Comparison of ENCODE assay signal across 12 cellular contexts in genomic region chr9:129557192-129558036, GRCh38.
A peak's percentile ranks its signal among the peaks of the same experiment; 100 is the strongest.
DNase-seq lines count a peak whose midpoint lies in the region; ATAC-seq, FAIRE-seq and TF ChIP-seq lines count a peak whose summit lies in the region.
"Had no signal": no experiment of that assay in that cellular context is flagged by ENCODE, and none has a peak within 500 bp of the region (broad histone marks: within the 10 kb centered on the region; RNA-seq: fewer than 3 reads in every experiment).

No MANE protein-coding gene starts in this region.

- H2BK15ac ChIP-seq in mesendoderm (replicated peaks; ENCODE audit: low read depth), result no peak overlapping the region

- peak overlapping the region; percentile 44 for H4K8ac ChIP-seq in mesendoderm (ENCODE audit: low read depth, low read length)

- H3K9ac ChIP-seq in mesendoderm (ENCODE audit: low read length), result peak overlapping the region; percentile 83

- peak overlapping the region; percentile 87 for H3K23ac ChIP-seq in mesendoderm (ENCODE audit: low read length)

- POLR2A ChIA-PET in A673 (lab: Charles Lee; ENCODE audit: low non-redundant PET), result interaction anchor here (0.5 kb wide), 1 partner anchor 25 kb away, joined by 3 read pairs; no protein-coding TSS in a partner anchor

- CTCF ChIA-PET in A673 (lab: Charles Lee), result no interaction called here

- no peak for ATAC-seq in foreskin keratinocyte
- no peak for ATAC-seq in GM21737 (IDR thresholded peaks at IDR 0.05; ENCODE audit: unreplicated experiment)

- H3K27me3 Mint-ChIP-seq in brain, result peaks cover 21% of the 10 kb centered on the region

- peak overlapping the region; percentile 85 for H2BK120ac ChIP-seq in mesendoderm (ENCODE audit: low read depth, low read length)

- H3K79me2 ChIP-seq in mesendoderm (ENCODE audit: control insufficient read depth, insufficient read depth, low read length), result no peaks in the 10 kb centered on the region

- H2BK5ac ChIP-seq in mesendoderm (ENCODE audit: low read length), result peak overlapping the region; percentile 98

- H3K56ac ChIP-seq in mesendoderm (ENCODE audit: low read length), result peak overlapping the region; percentile 87

- H3K9me3 ChIP-seq in A673 (ENCODE audit: low read depth, low read length, poor library complexity, severe bottlenecking), result no peaks in the 10 kb centered on the region

- H3K4me3 Mint-ChIP-seq in brain, result peak overlapping the region in 2 of 5 experiments; percentile 61 to 64

- peaks cover 70% of the 10 kb centered on the region for H3K4me1 Mint-ChIP-seq in brain

- intact Hi-C loops in A673 (cut with micrococcal nuclease; ENCODE audit: unreplicated experiment), result no loop called here

- TF ChIP-seq CTCF in A673 (conservative IDR thresholded peaks at IDR 0.05; ENCODE audit: low read depth, low read length), result no peak
- TF ChIP-seq CTCF in brain (conservative IDR thresholded peaks at IDR 0.05), result no peak
- no peak for TF ChIP-seq CTCF in foreskin keratinocyte (conservative IDR thresholded peaks at IDR 0.05)

- H3K27me3 ChIP-seq in A673 (replicated peaks; ENCODE audit: insufficient read depth, low read depth, low read length, poor library complexity) (no peaks in the 10 kb centered on the region), mesendoderm (ENCODE audit: insufficient read depth, low read length, poor library complexity) (no peaks in the 10 kb centered on the region), foreskin keratinocyte (no peaks in the 10 kb centered on the region)

- H3K36me3 ChIP-seq in A673 (ENCODE audit: insufficient read depth, low read length, poor library complexity, severe bottlenecking) (no peaks in the 10 kb centered on the region), mesendoderm (ENCODE audit: control insufficient read depth, insufficient read depth, low read length) (no peaks in the 10 kb centered on the region)

- peak; percentile 92 for DNase-seq in A673 (ENCODE audit: low spot score)
- DNase-seq in HTR-8/SVneo (ENCODE audit: insufficient read length, low spot score), result peak; percentile 92
- peak; percentile 98 for DNase-seq in mesendoderm
- no peak for DNase-seq in foreskin keratinocyte
- no peak for DNase-seq in effector CD8-positive, alpha-beta T cell (lab: John Stamatoyannopoulos, UW)
- DNase-seq in hypothalamus (lab: John Stamatoyannopoulos, UW), result no peak
- DNase-seq: activated T-cell treated with anti-CD3 and anti-CD28 coated beads, Interleukin-2, amount 50 U/mL, for 48 hours; small intestine had no signal

- H3K4me3 ChIP-seq in A673 (ENCODE audit: low read depth, low read length, poor library complexity, severe bottlenecking) (no peak overlapping the region), mesendoderm (ENCODE audit: low read length) (no peak overlapping the region)

- no CpG with 5 or more reads among the region's 24 CpGs for WGBS in mesendoderm (ENCODE audit: extremely low coverage, insufficient coverage, low lambda C conversion rate)

- peak; percentile 33 for FAIRE-seq in HTR-8/SVneo (lab: Jason Lieb, UNC)
- FAIRE-seq: D721Med, frontal cortex, small intestine had no signal

- peak overlapping the region; percentile 99 for H3K18ac ChIP-seq in mesendoderm (ENCODE audit: low read length)

- BruUV-seq in A673 (replicated peaks; lab: Mats Ljungman, UMichigan), result no TSS peak

- peak overlapping the region; percentile 77 to 97 (median 94) for H3K27ac Mint-ChIP-seq in brain

- no peaks in the 10 kb centered on the region for H3K79me1 ChIP-seq in mesendoderm (ENCODE audit: low read length)

- H3K27ac ChIP-seq in A673 (ENCODE audit: low read depth, low read length, poor library complexity, severe bottlenecking) (peak overlapping the region; percentile 83), mesendoderm (ENCODE audit: low read depth, low read length) (peak overlapping the region; percentile 98), foreskin keratinocyte (no peak overlapping the region)

- H3K9me3 Mint-ChIP-seq in brain, result peaks cover 0 to 3% (median 0%) of the 10 kb centered on the region in 5 experiments

- no peak overlapping the region for H4K5ac ChIP-seq in mesendoderm (ENCODE audit: low read length)

- H3K4me1 ChIP-seq in A673 (ENCODE audit: insufficient read depth, low read length, poor library complexity, severe bottlenecking), result peaks cover 17% of the 10 kb centered on the region
- peaks cover 25% of the 10 kb centered on the region for H3K4me1 ChIP-seq in mesendoderm (ENCODE audit: control insufficient read depth, low read depth, low read length)
- H3K4me1 ChIP-seq in foreskin keratinocyte, result no peaks in the 10 kb centered on the region

- peak overlapping the region; percentile 89 for H3K4ac ChIP-seq in mesendoderm (ENCODE audit: low read depth, low read length)

- peak overlapping the region; percentile 46 for H3K4me2 ChIP-seq in mesendoderm (ENCODE audit: low read length)

- peak overlapping the region; percentile 99 for H2AK5ac ChIP-seq in mesendoderm (ENCODE audit: low read length)

- H3K36me3 Mint-ChIP-seq in brain, result no peaks in the 10 kb centered on the region

Comparison
In these comparisons a context has a peak if more than half of its experiments do, and no peak if none do; other contexts are left out.
1. DNase-seq: peak in A673 (single experiment), HTR-8/SVneo (single experiment) and mesendoderm (single experiment); none in foreskin keratinocyte (0 of 2), effector CD8-positive, alpha-beta T cell (single experiment) and hypothalamus (0 of 51).